In the genomic region with DNA sequence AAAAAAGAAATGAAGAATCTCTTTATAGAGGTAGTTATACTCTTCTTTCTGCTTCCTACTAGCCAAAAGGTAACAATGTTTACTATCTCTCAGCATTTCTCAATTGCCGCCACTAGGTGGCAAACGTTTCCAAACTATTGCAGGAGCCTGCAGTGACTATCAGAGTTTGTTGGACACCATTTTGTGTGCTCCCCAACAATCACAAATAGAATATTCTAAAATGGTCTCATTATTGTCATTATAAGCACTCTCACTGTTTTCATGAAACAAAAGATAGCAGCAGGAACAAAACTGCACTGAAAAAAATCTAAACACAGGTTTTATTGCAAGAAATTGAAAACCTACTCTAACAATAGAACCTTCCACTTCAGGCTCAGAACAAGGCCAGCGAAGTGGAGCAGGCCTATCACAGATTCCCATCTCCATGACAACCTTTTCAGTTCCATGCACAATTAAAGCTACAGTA, we compare ENCODE assay signal across 8 cellular contexts.
DNase-seq lines count a peak whose midpoint lies in the region; ATAC-seq lines count a peak whose summit lies in the region.

No MANE protein-coding gene starts in this region.

- peaks cover 0 to 6% of the 10 kb centered on the region in 2 donors for H3K27me3 Mint-ChIP-seq in CD8-positive, alpha-beta memory T cell
- peaks cover 4% of the 10 kb centered on the region for H3K27me3 Mint-ChIP-seq in activated CD4-positive, alpha-beta T cell treated with anti-CD3 and anti-CD28 coated beads, Interleukin-2, amount 10 ng/mL, durations not matched to agents 24 days and 14 days

- peak; percentile 96 for ATAC-seq in GM19438 (IDR thresholded peaks at IDR 0.05; ENCODE audit: low read depth, unreplicated experiment)
- ATAC-seq in HG03469 (IDR thresholded peaks at IDR 0.05; ENCODE audit: unreplicated experiment) = peak; percentile 99

- POLR2A ChIA-PET in CD8-positive, alpha-beta memory T cell (lab: Charles Lee) = no interaction called here

- H3K9me3 ChIP-seq in CD8-positive, alpha-beta memory T cell (ENCODE audit: low read length) = no peaks in the 10 kb centered on the region

- no peaks in the 10 kb centered on the region for H3K4me1 Mint-ChIP-seq in CD8-positive, alpha-beta memory T cell
- H3K4me1 Mint-ChIP-seq in activated CD4-positive, alpha-beta T cell treated with anti-CD3 and anti-CD28 coated beads, Interleukin-2, amount 10 ng/mL, durations not matched to agents 24 days and 14 days = no peaks in the 10 kb centered on the region

- no peaks in the 10 kb centered on the region for H3K27me3 ChIP-seq in CD8-positive, alpha-beta memory T cell (ENCODE audit: insufficient read depth, low read length, poor library complexity, severe bottlenecking)

- H3K36me3 Mint-ChIP-seq in CD8-positive, alpha-beta memory T cell = no peaks in the 10 kb centered on the region
- H3K36me3 Mint-ChIP-seq in activated CD4-positive, alpha-beta T cell treated with anti-CD3 and anti-CD28 coated beads, Interleukin-2, amount 10 ng/mL, durations not matched to agents 24 days and 14 days (ENCODE audit: low read depth) = no peaks in the 10 kb centered on the region

- peak; percentile 15 to 70 (median 36) for DNase-seq in CD8-positive, alpha-beta memory T cell
- DNase-seq in NCI-H510A treated with DMSO at 0.1 percent for 48 hours (lab: John Stamatoyannopoulos, UW) = peak; percentile 89
- peak; percentile 88 for DNase-seq in activated CD4-positive, alpha-beta T cell treated with anti-CD3 and anti-CD28 coated beads, Interleukin-2, amount 10 ng/mL, durations not matched to agents 24 days and 14 days
- peak; percentile 71 for DNase-seq in ecto neural progenitor cell (ENCODE audit: low spot score)
- peak; percentile 95 for DNase-seq in medulla oblongata (ENCODE audit: extremely low spot score)
- peak; percentile 8 for DNase-seq in stimulated activated CD8-positive, alpha-beta memory T cell treated with anti-CD3 and anti-CD28 coated beads, Interleukin-15, amount 100 ng/mL, for 24 hours (ENCODE audit: low read depth)

- no peak overlapping the region for H3K4me3 ChIP-seq in CD8-positive, alpha-beta memory T cell (ENCODE audit: low read length)

- H3K27ac ChIP-seq in CD8-positive, alpha-beta memory T cell (ENCODE audit: low read depth, low read length) = no peak overlapping the region

- CTCF ChIA-PET in CD8-positive, alpha-beta memory T cell (lab: Charles Lee) = interaction anchor here (0.8 to 1.5 kb wide), 2 partner anchors 16 to 387 kb away, joined by 3 to 9 read pairs; no protein-coding TSS in a partner anchor

- H3K4me3 Mint-ChIP-seq in CD8-positive, alpha-beta memory T cell = no peak overlapping the region
- no peak overlapping the region for H3K4me3 Mint-ChIP-seq in activated CD4-positive, alpha-beta T cell treated with anti-CD3 and anti-CD28 coated beads, Interleukin-2, amount 10 ng/mL, durations not matched to agents 24 days and 14 days

- intact Hi-C loops in activated CD4-positive, alpha-beta T cell treated with anti-CD3 and anti-CD28 coated beads, Interleukin-2, amount 10 ng/mL, durations not matched to agents 24 days and 14 days (cut with micrococcal nuclease) = loop anchor here (1.0 to 5.0 kb wide), 5 partner anchors 301 to 1687 kb away; no protein-coding TSS in a partner anchor

- H3K4me1 ChIP-seq in CD8-positive, alpha-beta memory T cell (ENCODE audit: insufficient read depth, low read length) = no peaks in the 10 kb centered on the region

- no peak overlapping the region for H3K27ac Mint-ChIP-seq in CD8-positive, alpha-beta memory T cell
- H3K27ac Mint-ChIP-seq in activated CD4-positive, alpha-beta T cell treated with anti-CD3 and anti-CD28 coated beads, Interleukin-2, amount 10 ng/mL, durations not matched to agents 24 days and 14 days = no peak overlapping the region

- H3K9me3 Mint-ChIP-seq in CD8-positive, alpha-beta memory T cell = no peaks in the 10 kb centered on the region
- H3K9me3 Mint-ChIP-seq in activated CD4-positive, alpha-beta T cell treated with anti-CD3 and anti-CD28 coated beads, Interleukin-2, amount 10 ng/mL, durations not matched to agents 24 days and 14 days = no peaks in the 10 kb centered on the region

- H3K36me3 ChIP-seq in CD8-positive, alpha-beta memory T cell (ENCODE audit: insufficient read depth, low read length) = no peaks in the 10 kb centered on the region

Comparison
In these comparisons a context has a peak if more than half of its experiments do, and no peak if none do; other contexts are left out.
1. DNase-seq: peak in every context shown above with its lines; median percentile 95 in medulla oblongata; 89 in NCI-H510A treated with DMSO at 0.1 percent for 48 hours; 88 in activated CD4-positive, alpha-beta T cell treated with anti-CD3 and anti-CD28 coated beads, Interleukin-2, amount 10 ng/mL, durations not matched to agents 24 days and 14 days; 71 in ecto neural progenitor cell; 36 in CD8-positive, alpha-beta memory T cell; 8 in stimulated activated CD8-positive, alpha-beta memory T cell treated with anti-CD3 and anti-CD28 coated beads, Interleukin-15, amount 100 ng/mL, for 24 hours.